In genomic region chr2:64770781-64771334, GRCh38 we compare ENCODE assay signal across 11 cellular contexts.
DNase-seq lines count a peak whose midpoint lies in the region; ATAC-seq and TF ChIP-seq lines count a peak whose summit lies in the region.
"Had no signal": no experiment of that assay in that cellular context is flagged by ENCODE, and none has a peak within 500 bp of the region (broad histone marks: within the 10 kb centered on the region; RNA-seq: fewer than 3 reads in every experiment).

No MANE protein-coding gene starts in this region.

- DNase-seq in Daoy (ENCODE audit: low read depth): peak; percentile 83
- peak; percentile 96 for DNase-seq in RPMI7951 (ENCODE audit: low read depth)
- DNase-seq in fibroblast of peridontal ligament (ENCODE audit: extremely low read depth): peak; percentile 94
- no peak for DNase-seq in omental fat pad (ENCODE audit: low spot score)
- DNase-seq in dermis blood vessel endothelial cell: no peak
- DNase-seq: activated effector memory CD4-positive, alpha-beta T cell treated with anti-CD3 and anti-CD28 coated beads, Interleukin-2, amount 50 U/mL, for 16 hours; foreskin melanocyte; NCI-H446 treated with DMSO at 0.1 percent for 48 hours had no signal

- no peak for TF ChIP-seq CTCF in omental fat pad (IDR thresholded peaks at IDR 0.05)

- peak; percentile 72 for ATAC-seq in omental fat pad (ENCODE audit: low FRiP score)
- no peak for ATAC-seq in HG02981 (IDR thresholded peaks at IDR 0.05; ENCODE audit: unreplicated experiment)
- no peak for ATAC-seq in GM19035 (IDR thresholded peaks at IDR 0.05; ENCODE audit: unreplicated experiment)
- ATAC-seq in GM18867 (IDR thresholded peaks at IDR 0.05; ENCODE audit: unreplicated experiment): no peak

Comparison
In these comparisons a context has a peak if more than half of its experiments do, and no peak if none do; other contexts are left out.
1. DNase-seq: peak in Daoy (single experiment), RPMI7951 (single experiment) and fibroblast of peridontal ligament (single experiment); none in omental fat pad (single experiment) and dermis blood vessel endothelial cell (single experiment).